In the genomic region with DNA sequence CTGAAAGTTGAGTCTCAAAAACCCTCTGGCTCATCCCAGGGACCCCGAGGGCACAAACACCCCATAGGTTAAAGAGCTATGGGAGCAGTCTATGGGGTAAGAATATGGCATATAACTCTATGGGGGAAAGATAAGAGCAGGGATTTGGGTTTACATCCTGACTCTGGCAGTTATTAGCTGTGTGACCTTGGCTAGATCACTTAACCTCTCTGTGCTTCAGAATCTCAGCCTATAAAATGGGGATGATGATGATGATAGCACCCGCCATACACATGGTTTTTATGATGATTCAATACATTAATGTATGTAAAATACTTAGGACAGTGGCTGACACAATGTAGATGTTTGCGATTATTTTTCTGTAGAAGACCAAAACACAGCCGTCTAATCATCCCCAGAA, we compare ENCODE assay signal across 27 cellular contexts.
"Had no signal": no experiment of that assay in that cellular context is flagged by ENCODE, and none has a peak within 500 bp of the region (broad histone marks: within the 10 kb centered on the region; RNA-seq: fewer than 3 reads in every experiment).

No MANE protein-coding gene starts in this region.

- DNase-seq: activated CD4-positive, alpha-beta T cell treated with anti-CD3 and anti-CD28 coated beads for 4 hours; activated CD4-positive, alpha-beta T cell treated with anti-CD3 and anti-CD28 coated beads, Interleukin-2, amount 50 U/mL, for 48 hours; activated CD8-positive, alpha-beta memory T cell treated with anti-CD3 and anti-CD28 coated beads for 24 hours; activated gamma-delta T cell; activated naive CD4-positive, alpha-beta T cell treated with anti-CD3 and anti-CD28 coated beads, Interleukin-2, amount 50 U/mL, for 16 hours; activated naive CD8-positive, alpha-beta T cell treated with anti-CD3 and anti-CD28 coated beads, Interleukin-2, amount 50 U/mL, for 24 hours; activated T-cell treated with anti-CD3 and anti-CD28 coated beads, Interleukin-2, amount 50 U/mL, for 1 hour; anterior cingulate cortex; body of pancreas; dorsolateral prefrontal cortex; effector memory CD4-positive, alpha-beta T cell; erythroblast; gastrocnemius medialis; glutamatergic neuron; islet precursor cell; left ventricle myocardium inferior; mesendoderm; naive B cell; stimulated activated CD4-positive, alpha-beta T cell treated with anti-CD3 and anti-CD28 coated beads, Interleukin-2, amount 100 ng/mL, for 48 hours; stimulated activated naive CD8-positive, alpha-beta T cell treated with anti-CD3 and anti-CD28 coated beads, Interleukin-15, Interleukin-2, amounts not matched to agents 100 U/mL and 50 U/mL, for 24 hours; T-helper 1 cell; trophoblast cell; uterus had no signal

- H3K36me3 ChIP-seq: cardiac muscle cell, gastrocnemius medialis, left ventricle myocardium inferior, thoracic aorta, uterus had no signal

- H3K27me3 ChIP-seq: body of pancreas, cardiac muscle cell, dorsolateral prefrontal cortex, gastrocnemius medialis, uterus had no signal

- H3K4me3 ChIP-seq: body of pancreas, cardiac muscle cell, coronary artery, dorsolateral prefrontal cortex, gastrocnemius medialis, left ventricle myocardium inferior, lung, thoracic aorta, uterus had no signal

- ATAC-seq: activated naive CD8-positive, alpha-beta T cell treated with anti-CD3 and anti-CD28 coated beads, Interleukin-2, amount 50 U/mL, for 24 hours; body of pancreas; gastrocnemius medialis; stimulated activated naive CD8-positive, alpha-beta T cell treated with anti-CD3 and anti-CD28 coated beads, Interleukin-15, Interleukin-2, amounts not matched to agents 100 U/mL and 50 U/mL, for 24 hours had no signal

- H3K9me3 ChIP-seq: body of pancreas, gastrocnemius medialis, left ventricle myocardium inferior, thoracic aorta, uterus had no signal

- H3K27ac ChIP-seq: cardiac muscle cell, coronary artery, dorsolateral prefrontal cortex, gastrocnemius medialis, left ventricle myocardium inferior, thoracic aorta, uterus had no signal
